In genomic region chr20:47989957-47990356, GRCh38 we compare ENCODE assay signal across 1 cellular context.
TF ChIP-seq lines count a peak whose summit lies in the region.

No MANE protein-coding gene starts in this region.

TF ChIP-seq in HEK293, 187 proteins besides CTCF, POLR2A, EP300 and RAD21 (continued from another document and continues in another):
- TF ChIP-seq PRDM2 (tag by site-specific recombination; IDR thresholded peaks at IDR 0.05; ENCODE audit: borderline replicate concordance) (no peak), SP7 (tag by site-specific recombination; IDR thresholded peaks at IDR 0.05) (peak; percentile 88), ZNF148 (tag by site-specific recombination; IDR thresholded peaks at IDR 0.05; ENCODE audit: borderline replicate concordance) (no peak), ZNF114 (tag by site-specific recombination; IDR thresholded peaks at IDR 0.05) (no peak), GLIS1 (tag by site-specific recombination; IDR thresholded peaks at IDR 0.05) (peak; percentile 97), ZNF416 (tag by site-specific recombination; IDR thresholded peaks at IDR 0.05) (no peak), ZNF645 (tag by site-specific recombination; IDR thresholded peaks at IDR 0.05) (no peak), ZNF280D (tag by site-specific recombination; IDR thresholded peaks at IDR 0.05) (no peak), ZNF18 (tag by site-specific recombination; IDR thresholded peaks at IDR 0.05) (0 out of 2 replicates have a peak, but pooled peaks have one; percentile 48), ZNF704 (tag by site-specific recombination; IDR thresholded peaks at IDR 0.05) (no peak), KLF8 (tag by site-specific recombination; IDR thresholded peaks at IDR 0.05) (no peak), ZNF433 (tag by site-specific recombination; IDR thresholded peaks at IDR 0.05; ENCODE audit: low read depth) (no peak), SCRT2 (tag by site-specific recombination; IDR thresholded peaks at IDR 0.05) (no peak), ZNF561 (tag by site-specific recombination; IDR thresholded peaks at IDR 0.05; ENCODE audit: borderline replicate concordance) (0 out of 2 replicates have a peak, but pooled peaks have one; percentile 38), ZNF449 (tag by site-specific recombination; IDR thresholded peaks at IDR 0.05) (no peak), ZBTB44 (tag by site-specific recombination; IDR thresholded peaks at IDR 0.05) (peak; percentile 65), ZSCAN30 (tag by site-specific recombination; IDR thresholded peaks at IDR 0.05) (peak; percentile 73; the same call in 1 of the 2 replicates), WT1 (tag by site-specific recombination; IDR thresholded peaks at IDR 0.05) (peak; percentile 83), SALL2 (tag by site-specific recombination; IDR thresholded peaks at IDR 0.05; ENCODE audit: borderline replicate concordance) (no peak), ZBTB6 (tag by site-specific recombination; IDR thresholded peaks at IDR 0.05) (no peak), ZNF211 (tag by site-specific recombination; IDR thresholded peaks at IDR 0.05; ENCODE audit: low read depth) (no peak), ZSCAN16 (tag by site-specific recombination; IDR thresholded peaks at IDR 0.05) (no peak), ZNF341 (tag by site-specific recombination; IDR thresholded peaks at IDR 0.05; ENCODE audit: low read depth) (peak; percentile 65), ZNF76 (tag by site-specific recombination; IDR thresholded peaks at IDR 0.05; ENCODE audit: borderline replicate concordance, low read depth) (no peak), ZBTB20 (tag by site-specific recombination; IDR thresholded peaks at IDR 0.05) (no peak), ZNF248 (tag by site-specific recombination; IDR thresholded peaks at IDR 0.05) (no peak), HOXD13 (CRISPR knock-in tag; IDR thresholded peaks at IDR 0.05; ENCODE audit: borderline replicate concordance) (no peak), ZNF10 (tag by site-specific recombination; IDR thresholded peaks at IDR 0.05) (0 out of 2 replicates have a peak, but pooled peaks have one; percentile 19), ZNF777 (tag by site-specific recombination; IDR thresholded peaks at IDR 0.05; ENCODE audit: borderline replicate concordance) (no peak), ZNF792 (tag by site-specific recombination; IDR thresholded peaks at IDR 0.05) (no peak), ZSCAN23 (tag by site-specific recombination; IDR thresholded peaks at IDR 0.05) (no peak), ZNF169 (tag by site-specific recombination; IDR thresholded peaks at IDR 0.05) (no peak), GFI1B (tag by site-specific recombination; IDR thresholded peaks at IDR 0.05) (no peak), ZNF132 (tag by site-specific recombination; IDR thresholded peaks at IDR 0.05; ENCODE audit: borderline replicate concordance) (no peak), ZNF548 (tag by site-specific recombination; IDR thresholded peaks at IDR 0.05) (no peak), FEZF1 (tag by site-specific recombination; IDR thresholded peaks at IDR 0.05) (peak; percentile 72), ZNF555 (tag by site-specific recombination; conservative IDR thresholded peaks at IDR 0.05) (no peak)
